In the genomic region with DNA sequence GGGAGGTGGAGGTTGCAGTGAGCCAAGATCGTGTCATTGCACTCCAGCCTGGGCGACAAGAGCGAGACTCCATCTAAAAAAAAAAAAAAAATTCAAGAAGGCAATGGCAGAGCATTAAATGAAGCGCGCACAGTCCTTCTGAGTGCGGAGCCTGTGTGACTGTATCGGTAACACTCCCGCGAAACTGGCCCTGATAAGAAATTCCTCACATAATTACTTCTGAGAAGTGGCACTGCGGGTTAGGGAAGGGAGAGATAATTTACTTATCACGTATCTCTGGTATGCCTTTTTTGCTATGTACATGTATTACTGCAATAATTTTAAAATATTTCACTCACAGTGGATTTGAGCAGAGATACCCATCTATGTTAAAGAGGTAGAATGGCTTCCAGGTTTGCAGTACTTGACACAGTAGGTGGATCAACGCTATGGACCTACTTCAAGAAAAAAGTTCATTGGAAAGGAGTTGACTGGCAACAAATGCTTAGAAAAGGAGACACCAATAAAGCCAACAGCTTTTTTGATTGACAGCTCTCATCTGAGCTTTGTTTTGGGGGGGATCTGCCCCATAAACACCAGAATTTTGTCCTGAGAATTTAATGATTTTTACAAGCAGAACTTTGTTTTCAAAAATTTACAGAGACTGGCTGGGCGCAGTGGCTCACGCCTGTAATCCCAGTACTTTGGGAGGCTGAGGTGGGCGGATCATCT, we compare ENCODE assay signal across 1 cellular context.
TF ChIP-seq lines count a peak whose summit lies in the region.

No MANE protein-coding gene starts in this region.

TF ChIP-seq in K562, 482 proteins besides CTCF, POLR2A, EP300 and RAD21 (continued from another document and continues in another):
- TF ChIP-seq, protein P1, sequence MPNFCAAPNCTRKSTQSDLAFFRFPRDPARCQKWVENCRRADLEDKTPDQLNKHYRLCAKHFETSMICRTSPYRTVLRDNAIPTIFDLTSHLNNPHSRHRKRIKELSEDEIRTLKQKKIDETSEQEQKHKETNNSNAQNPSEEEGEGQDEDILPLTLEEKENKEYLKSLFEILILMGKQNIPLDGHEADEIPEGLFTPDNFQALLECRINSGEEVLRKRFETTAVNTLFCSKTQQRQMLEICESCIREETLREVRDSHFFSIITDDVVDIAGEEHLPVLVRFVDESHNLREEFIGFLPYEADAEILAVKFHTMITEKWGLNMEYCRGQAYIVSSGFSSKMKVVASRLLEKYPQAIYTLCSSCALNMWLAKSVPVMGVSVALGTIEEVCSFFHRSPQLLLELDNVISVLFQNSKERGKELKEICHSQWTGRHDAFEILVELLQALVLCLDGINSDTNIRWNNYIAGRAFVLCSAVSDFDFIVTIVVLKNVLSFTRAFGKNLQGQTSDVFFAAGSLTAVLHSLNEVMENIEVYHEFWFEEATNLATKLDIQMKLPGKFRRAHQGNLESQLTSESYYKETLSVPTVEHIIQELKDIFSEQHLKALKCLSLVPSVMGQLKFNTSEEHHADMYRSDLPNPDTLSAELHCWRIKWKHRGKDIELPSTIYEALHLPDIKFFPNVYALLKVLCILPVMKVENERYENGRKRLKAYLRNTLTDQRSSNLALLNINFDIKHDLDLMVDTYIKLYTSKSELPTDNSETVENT (CRISPR knock-in tag; IDR thresholded peaks at IDR 0.05), result no peak
- no peak for TF ChIP-seq FIP1L1 (IDR thresholded peaks at IDR 0.05; ENCODE audit: low read depth, low read length, poor library complexity, severe bottlenecking)
- no peak for TF ChIP-seq RHOXF2B (CRISPR knock-in tag; conservative IDR thresholded peaks at IDR 0.05)
- peak; percentile 13; the same call in 1 of the 2 replicates for TF ChIP-seq EGR1 (conservative IDR thresholded peaks at IDR 0.05)
- TF ChIP-seq, protein P2, sequence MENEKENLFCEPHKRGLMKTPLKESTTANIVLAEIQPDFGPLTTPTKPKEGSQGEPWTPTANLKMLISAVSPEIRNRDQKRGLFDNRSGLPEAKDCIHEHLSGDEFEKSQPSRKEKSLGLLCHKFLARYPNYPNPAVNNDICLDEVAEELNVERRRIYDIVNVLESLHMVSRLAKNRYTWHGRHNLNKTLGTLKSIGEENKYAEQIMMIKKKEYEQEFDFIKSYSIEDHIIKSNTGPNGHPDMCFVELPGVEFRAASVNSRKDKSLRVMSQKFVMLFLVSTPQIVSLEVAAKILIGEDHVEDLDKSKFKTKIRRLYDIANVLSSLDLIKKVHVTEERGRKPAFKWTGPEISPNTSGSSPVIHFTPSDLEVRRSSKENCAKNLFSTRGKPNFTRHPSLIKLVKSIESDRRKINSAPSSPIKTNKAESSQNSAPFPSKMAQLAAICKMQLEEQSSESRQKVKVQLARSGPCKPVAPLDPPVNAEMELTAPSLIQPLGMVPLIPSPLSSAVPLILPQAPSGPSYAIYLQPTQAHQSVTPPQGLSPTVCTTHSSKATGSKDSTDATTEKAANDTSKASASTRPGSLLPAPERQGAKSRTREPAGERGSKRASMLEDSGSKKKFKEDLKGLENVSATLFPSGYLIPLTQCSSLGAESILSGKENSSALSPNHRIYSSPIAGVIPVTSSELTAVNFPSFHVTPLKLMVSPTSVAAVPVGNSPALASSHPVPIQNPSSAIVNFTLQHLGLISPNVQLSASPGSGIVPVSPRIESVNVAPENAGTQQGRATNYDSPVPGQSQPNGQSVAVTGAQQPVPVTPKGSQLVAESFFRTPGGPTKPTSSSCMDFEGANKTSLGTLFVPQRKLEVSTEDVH (IDR thresholded peaks at IDR 0.05; ENCODE audit: low read depth, partially characterized antibody), result peak; percentile 81
- TF ChIP-seq ZKSCAN8 (CRISPR knock-in tag; IDR thresholded peaks at IDR 0.05), result no peak
- TF ChIP-seq ZNF311 (CRISPR knock-in tag; IDR thresholded peaks at IDR 0.05), result no peak
- peak; percentile 41; the same call in 1 of the 2 replicates for TF ChIP-seq CTBP1 (IDR thresholded peaks at IDR 0.05; ENCODE audit: borderline replicate concordance)
- TF ChIP-seq, protein P3, sequence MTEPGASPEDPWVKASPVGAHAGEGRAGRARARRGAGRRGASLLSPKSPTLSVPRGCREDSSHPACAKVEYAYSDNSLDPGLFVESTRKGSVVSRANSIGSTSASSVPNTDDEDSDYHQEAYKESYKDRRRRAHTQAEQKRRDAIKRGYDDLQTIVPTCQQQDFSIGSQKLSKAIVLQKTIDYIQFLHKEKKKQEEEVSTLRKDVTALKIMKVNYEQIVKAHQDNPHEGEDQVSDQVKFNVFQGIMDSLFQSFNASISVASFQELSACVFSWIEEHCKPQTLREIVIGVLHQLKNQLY (CRISPR knock-in tag; conservative IDR thresholded peaks at IDR 0.05), result no peak
- TF ChIP-seq CHD2 (IDR thresholded peaks at IDR 0.05; ENCODE audit: low read depth, low read length), result no peak
- no peak for TF ChIP-seq MBD2 (IDR thresholded peaks at IDR 0.05; ENCODE audit: borderline replicate concordance, low read depth)
- TF ChIP-seq, protein P4, sequence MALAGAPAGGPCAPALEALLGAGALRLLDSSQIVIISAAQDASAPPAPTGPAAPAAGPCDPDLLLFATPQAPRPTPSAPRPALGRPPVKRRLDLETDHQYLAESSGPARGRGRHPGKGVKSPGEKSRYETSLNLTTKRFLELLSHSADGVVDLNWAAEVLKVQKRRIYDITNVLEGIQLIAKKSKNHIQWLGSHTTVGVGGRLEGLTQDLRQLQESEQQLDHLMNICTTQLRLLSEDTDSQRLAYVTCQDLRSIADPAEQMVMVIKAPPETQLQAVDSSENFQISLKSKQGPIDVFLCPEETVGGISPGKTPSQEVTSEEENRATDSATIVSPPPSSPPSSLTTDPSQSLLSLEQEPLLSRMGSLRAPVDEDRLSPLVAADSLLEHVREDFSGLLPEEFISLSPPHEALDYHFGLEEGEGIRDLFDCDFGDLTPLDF (CRISPR knock-in tag; IDR thresholded peaks at IDR 0.05), result no peak
- no peak for TF ChIP-seq GABPB2 (CRISPR knock-in tag; conservative IDR thresholded peaks at IDR 0.05)
- peak; percentile 67 for TF ChIP-seq DPF2 (IDR thresholded peaks at IDR 0.05)
- TF ChIP-seq ARID1B (IDR thresholded peaks at IDR 0.05), result peak; percentile 80
- TF ChIP-seq SMARCC2 (IDR thresholded peaks at IDR 0.05; ENCODE audit: low read depth), result no peak
- no peak for TF ChIP-seq CREM (IDR thresholded peaks at IDR 0.05; ENCODE audit: low read depth)
- TF ChIP-seq SRF (CRISPR knock-in tag; IDR thresholded peaks at IDR 0.05), result no peak
- no peak for TF ChIP-seq HMG20A (CRISPR knock-in tag; conservative IDR thresholded peaks at IDR 0.05)
- TF ChIP-seq KLF10 (CRISPR knock-in tag; IDR thresholded peaks at IDR 0.05), result no peak
- TF ChIP-seq, protein P5, sequence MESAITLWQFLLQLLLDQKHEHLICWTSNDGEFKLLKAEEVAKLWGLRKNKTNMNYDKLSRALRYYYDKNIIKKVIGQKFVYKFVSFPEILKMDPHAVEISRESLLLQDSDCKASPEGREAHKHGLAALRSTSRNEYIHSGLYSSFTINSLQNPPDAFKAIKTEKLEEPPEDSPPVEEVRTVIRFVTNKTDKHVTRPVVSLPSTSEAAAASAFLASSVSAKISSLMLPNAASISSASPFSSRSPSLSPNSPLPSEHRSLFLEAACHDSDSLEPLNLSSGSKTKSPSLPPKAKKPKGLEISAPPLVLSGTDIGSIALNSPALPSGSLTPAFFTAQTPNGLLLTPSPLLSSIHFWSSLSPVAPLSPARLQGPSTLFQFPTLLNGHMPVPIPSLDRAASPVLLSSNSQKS (CRISPR knock-in tag; IDR thresholded peaks at IDR 0.05), result no peak
- no peak for TF ChIP-seq ZNF24 (IDR thresholded peaks at IDR 0.05)
- TF ChIP-seq, protein P6, sequence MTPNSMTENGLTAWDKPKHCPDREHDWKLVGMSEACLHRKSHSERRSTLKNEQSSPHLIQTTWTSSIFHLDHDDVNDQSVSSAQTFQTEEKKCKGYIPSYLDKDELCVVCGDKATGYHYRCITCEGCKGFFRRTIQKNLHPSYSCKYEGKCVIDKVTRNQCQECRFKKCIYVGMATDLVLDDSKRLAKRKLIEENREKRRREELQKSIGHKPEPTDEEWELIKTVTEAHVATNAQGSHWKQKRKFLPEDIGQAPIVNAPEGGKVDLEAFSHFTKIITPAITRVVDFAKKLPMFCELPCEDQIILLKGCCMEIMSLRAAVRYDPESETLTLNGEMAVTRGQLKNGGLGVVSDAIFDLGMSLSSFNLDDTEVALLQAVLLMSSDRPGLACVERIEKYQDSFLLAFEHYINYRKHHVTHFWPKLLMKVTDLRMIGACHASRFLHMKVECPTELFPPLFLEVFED (CRISPR knock-in tag; conservative IDR thresholded peaks at IDR 0.05), result no peak
- TF ChIP-seq NCOA6 (IDR thresholded peaks at IDR 0.05), result no peak
- TF ChIP-seq, protein P7, sequence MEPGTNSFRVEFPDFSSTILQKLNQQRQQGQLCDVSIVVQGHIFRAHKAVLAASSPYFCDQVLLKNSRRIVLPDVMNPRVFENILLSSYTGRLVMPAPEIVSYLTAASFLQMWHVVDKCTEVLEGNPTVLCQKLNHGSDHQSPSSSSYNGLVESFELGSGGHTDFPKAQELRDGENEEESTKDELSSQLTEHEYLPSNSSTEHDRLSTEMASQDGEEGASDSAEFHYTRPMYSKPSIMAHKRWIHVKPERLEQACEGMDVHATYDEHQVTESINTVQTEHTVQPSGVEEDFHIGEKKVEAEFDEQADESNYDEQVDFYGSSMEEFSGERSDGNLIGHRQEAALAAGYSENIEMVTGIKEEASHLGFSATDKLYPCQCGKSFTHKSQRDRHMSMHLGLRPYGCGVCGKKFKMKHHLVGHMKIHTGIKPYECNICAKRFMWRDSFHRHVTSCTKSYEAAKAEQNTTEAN (CRISPR knock-in tag; IDR thresholded peaks at IDR 0.05), result no peak
- TF ChIP-seq, protein P8, sequence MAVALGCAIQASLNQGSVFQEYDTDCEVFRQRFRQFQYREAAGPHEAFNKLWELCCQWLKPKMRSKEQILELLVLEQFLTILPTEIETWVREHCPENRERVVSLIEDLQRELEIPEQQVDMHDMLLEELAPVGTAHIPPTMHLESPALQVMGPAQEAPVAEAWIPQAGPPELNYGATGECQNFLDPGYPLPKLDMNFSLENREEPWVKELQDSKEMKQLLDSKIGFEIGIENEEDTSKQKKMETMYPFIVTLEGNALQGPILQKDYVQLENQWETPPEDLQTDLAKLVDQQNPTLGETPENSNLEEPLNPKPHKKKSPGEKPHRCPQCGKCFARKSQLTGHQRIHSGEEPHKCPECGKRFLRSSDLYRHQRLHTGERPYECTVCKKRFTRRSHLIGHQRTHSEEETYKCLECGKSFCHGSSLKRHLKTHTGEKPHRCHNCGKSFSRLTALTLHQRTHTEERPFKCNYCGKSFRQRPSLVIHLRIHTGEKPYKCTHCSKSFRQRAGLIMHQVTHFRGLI (CRISPR knock-in tag; IDR thresholded peaks at IDR 0.05), result no peak
- TF ChIP-seq RB1 (IDR thresholded peaks at IDR 0.05; ENCODE audit: low read depth), result no peak
- TF ChIP-seq RCOR1 (IDR thresholded peaks at IDR 0.05; ENCODE audit: borderline replicate concordance in 1 of 2, low read depth in 2 of 2, low read length in 2 of 2), result peak in 1 of 2 experiments; percentile 60; a peak in 1 of 4 replicates
- no peak for TF ChIP-seq ZC3H11A (IDR thresholded peaks at IDR 0.05; ENCODE audit: low read depth, low read length)
- no peak for TF ChIP-seq STAT5B (CRISPR knock-in tag; IDR thresholded peaks at IDR 0.05)
- no peak for TF ChIP-seq PRMT5 (CRISPR knock-in tag; IDR thresholded peaks at IDR 0.05)
- TF ChIP-seq SIRT6 (IDR thresholded peaks at IDR 0.05; ENCODE audit: low read depth, low read length), result no peak
- TF ChIP-seq, protein P9, sequence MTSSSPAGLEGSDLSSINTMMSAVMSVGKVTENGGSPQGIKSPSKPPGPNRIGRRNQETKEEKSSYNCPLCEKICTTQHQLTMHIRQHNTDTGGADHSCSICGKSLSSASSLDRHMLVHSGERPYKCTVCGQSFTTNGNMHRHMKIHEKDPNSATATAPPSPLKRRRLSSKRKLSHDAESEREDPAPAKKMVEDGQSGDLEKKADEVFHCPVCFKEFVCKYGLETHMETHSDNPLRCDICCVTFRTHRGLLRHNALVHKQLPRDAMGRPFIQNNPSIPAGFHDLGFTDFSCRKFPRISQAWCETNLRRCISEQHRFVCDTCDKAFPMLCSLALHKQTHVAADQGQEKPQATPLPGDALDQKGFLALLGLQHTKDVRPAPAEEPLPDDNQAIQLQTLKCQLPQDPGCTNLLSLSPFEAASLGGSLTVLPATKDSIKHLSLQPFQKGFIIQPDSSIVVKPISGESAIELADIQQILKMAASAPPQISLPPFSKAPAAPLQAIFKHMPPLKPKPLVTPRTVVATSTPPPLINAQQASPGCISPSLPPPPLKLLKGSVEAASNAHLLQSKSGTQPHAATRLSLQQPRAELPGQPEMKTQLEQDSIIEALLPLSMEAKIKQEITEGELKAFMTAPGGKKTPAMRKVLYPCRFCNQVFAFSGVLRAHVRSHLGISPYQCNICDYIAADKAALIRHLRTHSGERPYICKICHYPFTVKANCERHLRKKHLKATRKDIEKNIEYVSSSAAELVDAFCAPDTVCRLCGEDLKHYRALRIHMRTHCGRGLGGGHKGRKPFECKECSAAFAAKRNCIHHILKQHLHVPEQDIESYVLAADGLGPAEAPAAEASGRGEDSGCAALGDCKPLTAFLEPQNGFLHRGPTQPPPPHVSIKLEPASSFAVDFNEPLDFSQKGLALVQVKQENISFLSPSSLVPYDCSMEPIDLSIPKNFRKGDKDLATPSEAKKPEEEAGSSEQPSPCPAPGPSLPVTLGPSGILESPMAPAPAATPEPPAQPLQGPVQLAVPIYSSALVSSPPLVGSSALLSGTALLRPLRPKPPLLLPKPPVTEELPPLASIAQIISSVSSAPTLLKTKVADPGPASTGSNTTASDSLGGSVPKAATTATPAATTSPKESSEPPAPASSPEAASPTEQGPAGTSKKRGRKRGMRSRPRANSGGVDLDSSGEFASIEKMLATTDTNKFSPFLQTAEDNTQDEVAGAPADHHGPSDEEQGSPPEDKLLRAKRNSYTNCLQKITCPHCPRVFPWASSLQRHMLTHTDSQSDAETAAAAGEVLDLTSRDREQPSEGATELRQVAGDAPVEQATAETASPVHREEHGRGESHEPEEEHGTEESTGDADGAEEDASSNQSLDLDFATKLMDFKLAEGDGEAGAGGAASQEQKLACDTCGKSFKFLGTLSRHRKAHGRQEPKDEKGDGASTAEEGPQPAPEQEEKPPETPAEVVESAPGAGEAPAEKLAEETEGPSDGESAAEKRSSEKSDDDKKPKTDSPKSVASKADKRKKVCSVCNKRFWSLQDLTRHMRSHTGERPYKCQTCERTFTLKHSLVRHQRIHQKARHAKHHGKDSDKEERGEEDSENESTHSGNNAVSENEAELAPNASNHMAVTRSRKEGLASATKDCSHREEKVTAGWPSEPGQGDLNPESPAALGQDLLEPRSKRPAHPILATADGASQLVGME (CRISPR knock-in tag; IDR thresholded peaks at IDR 0.05), result no peak
- TF ChIP-seq ZNF695 (CRISPR knock-in tag; IDR thresholded peaks at IDR 0.05), result no peak
- TF ChIP-seq HCFC1 (IDR thresholded peaks at IDR 0.05; ENCODE audit: low read depth, low read length), result no peak
- TF ChIP-seq NBN (IDR thresholded peaks at IDR 0.05; ENCODE audit: low read depth), result no peak
- TF ChIP-seq TCF7L2 (IDR thresholded peaks at IDR 0.05; ENCODE audit: low read depth, low read length), result no peak
- TF ChIP-seq IRF2 (CRISPR knock-in tag; IDR thresholded peaks at IDR 0.05), result no peak
- no peak for TF ChIP-seq KAT8 (IDR thresholded peaks at IDR 0.05; ENCODE audit: low read depth)
- TF ChIP-seq, protein P10, sequence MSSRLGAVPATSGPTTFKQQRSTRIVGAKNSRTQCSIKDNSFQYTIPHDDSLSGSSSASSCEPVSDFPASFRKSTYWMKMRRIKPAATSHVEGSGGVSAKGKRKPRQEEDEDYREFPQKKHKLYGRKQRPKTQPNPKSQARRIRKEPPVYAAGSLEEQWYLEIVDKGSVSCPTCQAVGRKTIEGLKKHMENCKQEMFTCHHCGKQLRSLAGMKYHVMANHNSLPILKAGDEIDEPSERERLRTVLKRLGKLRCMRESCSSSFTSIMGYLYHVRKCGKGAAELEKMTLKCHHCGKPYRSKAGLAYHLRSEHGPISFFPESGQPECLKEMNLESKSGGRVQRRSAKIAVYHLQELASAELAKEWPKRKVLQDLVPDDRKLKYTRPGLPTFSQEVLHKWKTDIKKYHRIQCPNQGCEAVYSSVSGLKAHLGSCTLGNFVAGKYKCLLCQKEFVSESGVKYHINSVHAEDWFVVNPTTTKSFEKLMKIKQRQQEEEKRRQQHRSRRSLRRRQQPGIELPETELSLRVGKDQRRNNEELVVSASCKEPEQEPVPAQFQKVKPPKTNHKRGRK (tag; IDR thresholded peaks at IDR 0.05), result no peak
- no peak for TF ChIP-seq POLR2AphosphoS5 (IDR thresholded peaks at IDR 0.05; ENCODE audit: control insufficient read depth, insufficient read depth, low read depth, low read length)
